3 cellular contexts compared by ENCODE assay signal in genomic region chr5:146796911-146797310, GRCh38.
TF ChIP-seq lines count a peak whose summit lies in the region.

No MANE protein-coding gene starts in this region.

TF ChIP-seq in GM23338, 12 proteins besides CTCF, POLR2A, EP300 and RAD21 (continued from another document):
- TF ChIP-seq ZNF462 (CRISPR knock-in tag; IDR thresholded peaks at IDR 0.05), result 0 out of 2 replicates have a peak, but pooled peaks have one; percentile 43

TF ChIP-seq in H1, 55 proteins besides CTCF, POLR2A, EP300 and RAD21 (continued from another document):
- TF ChIP-seq FOSL1 (IDR thresholded peaks at IDR 0.05; ENCODE audit: insufficient read depth, low read depth, low read length), result no peak

TF ChIP-seq in neural cell, 6 proteins besides CTCF, POLR2A, EP300 and RAD21 (continued from another document):
- TF ChIP-seq, protein P1, sequence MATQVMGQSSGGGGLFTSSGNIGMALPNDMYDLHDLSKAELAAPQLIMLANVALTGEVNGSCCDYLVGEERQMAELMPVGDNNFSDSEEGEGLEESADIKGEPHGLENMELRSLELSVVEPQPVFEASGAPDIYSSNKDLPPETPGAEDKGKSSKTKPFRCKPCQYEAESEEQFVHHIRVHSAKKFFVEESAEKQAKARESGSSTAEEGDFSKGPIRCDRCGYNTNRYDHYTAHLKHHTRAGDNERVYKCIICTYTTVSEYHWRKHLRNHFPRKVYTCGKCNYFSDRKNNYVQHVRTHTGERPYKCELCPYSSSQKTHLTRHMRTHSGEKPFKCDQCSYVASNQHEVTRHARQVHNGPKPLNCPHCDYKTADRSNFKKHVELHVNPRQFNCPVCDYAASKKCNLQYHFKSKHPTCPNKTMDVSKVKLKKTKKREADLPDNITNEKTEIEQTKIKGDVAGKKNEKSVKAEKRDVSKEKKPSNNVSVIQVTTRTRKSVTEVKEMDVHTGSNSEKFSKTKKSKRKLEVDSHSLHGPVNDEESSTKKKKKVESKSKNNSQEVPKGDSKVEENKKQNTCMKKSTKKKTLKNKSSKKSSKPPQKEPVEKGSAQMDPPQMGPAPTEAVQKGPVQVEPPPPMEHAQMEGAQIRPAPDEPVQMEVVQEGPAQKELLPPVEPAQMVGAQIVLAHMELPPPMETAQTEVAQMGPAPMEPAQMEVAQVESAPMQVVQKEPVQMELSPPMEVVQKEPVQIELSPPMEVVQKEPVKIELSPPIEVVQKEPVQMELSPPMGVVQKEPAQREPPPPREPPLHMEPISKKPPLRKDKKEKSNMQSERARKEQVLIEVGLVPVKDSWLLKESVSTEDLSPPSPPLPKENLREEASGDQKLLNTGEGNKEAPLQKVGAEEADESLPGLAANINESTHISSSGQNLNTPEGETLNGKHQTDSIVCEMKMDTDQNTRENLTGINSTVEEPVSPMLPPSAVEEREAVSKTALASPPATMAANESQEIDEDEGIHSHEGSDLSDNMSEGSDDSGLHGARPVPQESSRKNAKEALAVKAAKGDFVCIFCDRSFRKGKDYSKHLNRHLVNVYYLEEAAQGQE (IDR thresholded peaks at IDR 0.05; ENCODE audit: borderline replicate concordance), result no peak
- no peak for TF ChIP-seq EZH2 (IDR thresholded peaks at IDR 0.05; ENCODE audit: borderline replicate concordance, insufficient read depth, low read length, poor library complexity, severe bottlenecking)
TF ChIP-seq in neural cell: peak in this region for 0.
